Comparison of ENCODE assay signal across 9 cellular contexts in the genomic region with DNA sequence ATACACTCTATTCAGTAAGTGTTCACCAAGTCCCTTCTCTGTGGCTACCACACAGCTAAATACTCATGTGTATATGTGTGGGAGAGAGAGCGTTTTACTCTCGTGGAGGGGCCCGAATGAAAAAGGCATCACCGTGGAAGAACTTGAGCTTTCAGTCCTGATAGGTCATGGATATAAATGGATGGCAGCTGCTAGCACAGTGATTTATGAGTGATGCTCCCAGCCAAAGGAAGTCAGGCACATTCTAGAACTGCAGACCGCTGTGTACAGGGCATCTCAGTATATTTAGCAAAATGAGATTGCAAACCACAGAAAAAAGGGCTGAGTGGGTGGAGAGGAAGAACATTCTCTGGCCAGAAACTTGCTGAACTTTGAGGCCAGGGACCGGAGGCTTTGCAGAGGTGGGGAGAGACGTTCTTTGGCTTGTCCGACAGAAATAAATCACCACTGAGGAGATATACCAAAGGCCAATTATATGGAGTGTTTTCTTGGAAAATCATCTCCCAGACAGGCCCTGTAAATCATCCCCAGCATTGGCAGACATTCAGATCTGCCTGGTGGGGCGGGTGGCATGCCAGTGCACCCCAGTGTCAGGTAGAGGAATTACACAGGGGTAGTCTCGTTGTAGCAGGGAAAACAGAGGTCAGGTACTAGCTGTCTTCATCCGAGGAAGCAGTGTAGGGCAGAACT.
A peak's percentile ranks its signal among the peaks of the same experiment; 100 is the strongest.
DNase-seq lines count a peak whose midpoint lies in the region; ATAC-seq, FAIRE-seq and TF ChIP-seq lines count a peak whose summit lies in the region.
"Had no signal": no experiment of that assay in that cellular context is flagged by ENCODE, and none has a peak within 500 bp of the region (broad histone marks: within the 10 kb centered on the region; RNA-seq: fewer than 3 reads in every experiment).

No MANE protein-coding gene starts in this region.

- H2AFZ ChIP-seq in K562 (ENCODE audit: low read depth, low read length), result no peak overlapping the region

- no peaks in the 10 kb centered on the region for H3K9me3 ChIP-seq in K562 (replicated peaks; ENCODE audit: control insufficient read depth, insufficient read depth, low read depth, low read length)

- TF ChIP-seq RAD21 in K562 (CRISPR knock-in tag; conservative IDR thresholded peaks at IDR 0.05 in 1 of 2, IDR thresholded peaks at IDR 0.05 in 1 of 2), result peak; percentile 16 to 35; a peak in 2 of 4 replicates

- CTCF ChIA-PET in BJ (lab: Yijun Ruan, JAX), result interaction anchor here (0.7 to 0.8 kb wide), 2 partner anchors 10 to 217 kb away, joined by 3 to 5 read pairs; no protein-coding TSS in a partner anchor
- CTCF ChIA-PET in K562 (lab: Yijun Ruan, JAX; ENCODE audit: low intra/inter-chr PET ratio), result no interaction called here

- WGBS in K562 (ENCODE audit: insufficient coverage, low coverage, missing lambda C conversion rate), result under 1% methylated on average over 11 of the region's 11 CpGs

- peaks cover 5% of the 10 kb centered on the region for H3K27me3 ChIP-seq in BJ (ENCODE audit: control insufficient read depth, insufficient read depth, low read length)
- H3K27me3 ChIP-seq in K562 (ENCODE audit: control insufficient read depth in 2 of 2, insufficient read depth in 2 of 2, low read length in 2 of 2), result no peaks in the 10 kb centered on the region

- H3K4me3 ChIP-seq in BJ (ENCODE audit: low read depth, low read length), result no peak overlapping the region
- H3K4me3 ChIP-seq in K562, result no peak overlapping the region

- intact Hi-C loops in K562 (cut with micrococcal nuclease), result no loop called here

- no TSS peak for BruUV-seq in K562 (replicated peaks; lab: Mats Ljungman, UMichigan)

- peak; percentile 64 for ATAC-seq in GM19328 (IDR thresholded peaks at IDR 0.05; ENCODE audit: unreplicated experiment)
- peak; percentile 84 for ATAC-seq in K562
- ATAC-seq in HG03135 (IDR thresholded peaks at IDR 0.05; ENCODE audit: unreplicated experiment), result no peak
- ATAC-seq in GM21576 (IDR thresholded peaks at IDR 0.05; ENCODE audit: unreplicated experiment), result no peak

- H3K4me2 ChIP-seq in K562 (ENCODE audit: insufficient read depth, low read length), result no peak overlapping the region

- TF ChIP-seq POLR2A in K562 (conservative IDR thresholded peaks at IDR 0.05), result no peak

- DNase-seq in BJ (ENCODE audit: low read depth), result no peak
- peak; percentile 2 for DNase-seq in NCI-H128 (lab: John Stamatoyannopoulos, UW; ENCODE audit: unreplicated experiment)
- DNase-seq in K562 (ENCODE audit: extremely low read depth in 1 of 4, low spot score in 3 of 4), result peak; percentile 23 to 50 (median 43)
- peak; percentile 10 for DNase-seq in medulla oblongata (ENCODE audit: extremely low spot score)
- DNase-seq in NCI-H345 (lab: John Stamatoyannopoulos, UW), result no peak

- no peak for TF ChIP-seq EP300 in K562 (IDR thresholded peaks at IDR 0.05; ENCODE audit: low read length)

- in situ Hi-C loops in K562 (cut with MboI), result no loop called here

- no peaks in the 10 kb centered on the region for H4K20me1 ChIP-seq in K562 (replicated peaks; ENCODE audit: control insufficient read depth, insufficient read depth, low read length)

- no peak overlapping the region for H3K27ac ChIP-seq in K562 (ENCODE audit: extremely low read depth, low read depth, low read length)
- H3K27ac ChIP-seq: epithelial cell of prostate had no signal

- no peaks in the 10 kb centered on the region for H3K4me1 ChIP-seq in K562 (replicated peaks in 1 of 2; ENCODE audit: control insufficient read depth in 2 of 2, insufficient read depth in 2 of 2, low read length in 2 of 2)

- H3K36me3 ChIP-seq in BJ (ENCODE audit: control insufficient read depth, insufficient read depth, low read length), result no peaks in the 10 kb centered on the region
- H3K36me3 ChIP-seq in K562 (ENCODE audit: control insufficient read depth, insufficient read depth, low read length), result no peaks in the 10 kb centered on the region

- H3K9ac ChIP-seq in K562 (ENCODE audit: insufficient read depth in 1 of 2, low read depth in 2 of 2, low read length in 2 of 2), result no peak overlapping the region

- no peaks in the 10 kb centered on the region for H3K79me2 ChIP-seq in K562 (ENCODE audit: control insufficient read depth, insufficient read depth, low read length)

- POLR2A ChIA-PET in BJ (lab: Charles Lee) (no interaction called here), K562 (lab: Yijun Ruan, JAX) (no interaction called here)

- TF ChIP-seq CTCF in BJ (IDR thresholded peaks at IDR 0.05; ENCODE audit: insufficient read depth, low read depth, low read length), result peak; percentile 32
- TF ChIP-seq CTCF in K562 (IDR thresholded peaks at IDR 0.05 in 2 of 3, conservative IDR thresholded peaks at IDR 0.05 in 1 of 3; ENCODE audit: insufficient read depth in 2 of 3, low read depth in 1 of 3, low read length in 3 of 3), result peak; percentile 42 to 49 (median 43); a peak in 4 of 6 replicates

- FAIRE-seq in K562 (lab: Jason Lieb, UNC), result peak; percentile 63

- no peaks in the 10 kb centered on the region for H3K9me1 ChIP-seq in K562 (ENCODE audit: control insufficient read depth, insufficient read depth, low read length)

TF ChIP-seq in K562, 482 proteins besides CTCF, POLR2A, EP300 and RAD21:
- TF ChIP-seq TFAM (CRISPR knock-in tag; conservative IDR thresholded peaks at IDR 0.05) (no peak), MEIS2 (IDR thresholded peaks at IDR 0.05; ENCODE audit: partially characterized antibody) (peak; percentile 93), HLTF (IDR thresholded peaks at IDR 0.05) (no peak), NFIC (IDR thresholded peaks at IDR 0.05) (peak; percentile 58), NBN (IDR thresholded peaks at IDR 0.05; ENCODE audit: low read depth) (no peak), NFATC3 (IDR thresholded peaks at IDR 0.05) (no peak), FUS (optimal IDR thresholded peaks at IDR 0.05; ENCODE audit: low read depth, low read length) (no peak), CBX3 (IDR thresholded peaks at IDR 0.05; ENCODE audit: borderline replicate concordance in 1 of 2, low read length in 2 of 2) (no peak), MECOM (CRISPR knock-in tag; IDR thresholded peaks at IDR 0.05) (peak; percentile 38; the same call in 1 of the 2 replicates), ZNF124 (CRISPR knock-in tag; IDR thresholded peaks at IDR 0.05) (no peak)
- TF ChIP-seq, protein P1, sequence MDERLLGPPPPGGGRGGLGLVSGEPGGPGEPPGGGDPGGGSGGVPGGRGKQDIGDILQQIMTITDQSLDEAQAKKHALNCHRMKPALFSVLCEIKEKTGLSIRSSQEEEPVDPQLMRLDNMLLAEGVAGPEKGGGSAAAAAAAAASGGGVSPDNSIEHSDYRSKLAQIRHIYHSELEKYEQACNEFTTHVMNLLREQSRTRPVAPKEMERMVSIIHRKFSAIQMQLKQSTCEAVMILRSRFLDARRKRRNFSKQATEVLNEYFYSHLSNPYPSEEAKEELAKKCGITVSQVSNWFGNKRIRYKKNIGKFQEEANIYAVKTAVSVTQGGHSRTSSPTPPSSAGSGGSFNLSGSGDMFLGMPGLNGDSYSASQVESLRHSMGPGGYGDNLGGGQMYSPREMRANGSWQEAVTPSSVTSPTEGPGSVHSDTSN (CRISPR knock-in tag; IDR thresholded peaks at IDR 0.05; ENCODE audit: low read depth), result no peak
- TF ChIP-seq, protein P1 (tag; conservative IDR thresholded peaks at IDR 0.05; ENCODE audit: low read depth), result peak; percentile 96
- TF ChIP-seq, protein P2, sequence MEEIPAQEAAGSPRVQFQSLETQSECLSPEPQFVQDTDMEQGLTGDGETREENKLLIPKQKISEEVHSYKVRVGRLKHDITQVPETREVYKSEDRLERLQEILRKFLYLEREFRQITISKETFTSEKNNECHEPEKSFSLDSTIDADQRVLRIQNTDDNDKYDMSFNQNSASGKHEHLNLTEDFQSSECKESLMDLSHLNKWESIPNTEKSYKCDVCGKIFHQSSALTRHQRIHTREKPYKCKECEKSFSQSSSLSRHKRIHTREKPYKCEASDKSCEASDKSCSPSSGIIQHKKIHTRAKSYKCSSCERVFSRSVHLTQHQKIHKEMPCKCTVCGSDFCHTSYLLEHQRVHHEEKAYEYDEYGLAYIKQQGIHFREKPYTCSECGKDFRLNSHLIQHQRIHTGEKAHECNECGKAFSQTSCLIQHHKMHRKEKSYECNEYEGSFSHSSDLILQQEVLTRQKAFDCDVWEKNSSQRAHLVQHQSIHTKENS (CRISPR knock-in tag; IDR thresholded peaks at IDR 0.05), result no peak
- TF ChIP-seq, protein P3, sequence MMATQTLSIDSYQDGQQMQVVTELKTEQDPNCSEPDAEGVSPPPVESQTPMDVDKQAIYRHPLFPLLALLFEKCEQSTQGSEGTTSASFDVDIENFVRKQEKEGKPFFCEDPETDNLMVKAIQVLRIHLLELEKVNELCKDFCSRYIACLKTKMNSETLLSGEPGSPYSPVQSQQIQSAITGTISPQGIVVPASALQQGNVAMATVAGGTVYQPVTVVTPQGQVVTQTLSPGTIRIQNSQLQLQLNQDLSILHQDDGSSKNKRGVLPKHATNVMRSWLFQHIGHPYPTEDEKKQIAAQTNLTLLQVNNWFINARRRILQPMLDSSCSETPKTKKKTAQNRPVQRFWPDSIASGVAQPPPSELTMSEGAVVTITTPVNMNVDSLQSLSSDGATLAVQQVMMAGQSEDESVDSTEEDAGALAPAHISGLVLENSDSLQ (IDR thresholded peaks at IDR 0.05), result peak; percentile 70

Comparison
In these comparisons a context has a peak if more than half of its experiments do, and no peak if none do; other contexts are left out.
1. DNase-seq: peak in NCI-H128 (single experiment), K562 (4 of 4) and medulla oblongata (single experiment); none in BJ (single experiment) and NCI-H345 (single experiment).
2. ATAC-seq: peak in GM19328 (single experiment) and K562 (single experiment); none in HG03135 (single experiment) and GM21576 (single experiment).